In the genomic region with DNA sequence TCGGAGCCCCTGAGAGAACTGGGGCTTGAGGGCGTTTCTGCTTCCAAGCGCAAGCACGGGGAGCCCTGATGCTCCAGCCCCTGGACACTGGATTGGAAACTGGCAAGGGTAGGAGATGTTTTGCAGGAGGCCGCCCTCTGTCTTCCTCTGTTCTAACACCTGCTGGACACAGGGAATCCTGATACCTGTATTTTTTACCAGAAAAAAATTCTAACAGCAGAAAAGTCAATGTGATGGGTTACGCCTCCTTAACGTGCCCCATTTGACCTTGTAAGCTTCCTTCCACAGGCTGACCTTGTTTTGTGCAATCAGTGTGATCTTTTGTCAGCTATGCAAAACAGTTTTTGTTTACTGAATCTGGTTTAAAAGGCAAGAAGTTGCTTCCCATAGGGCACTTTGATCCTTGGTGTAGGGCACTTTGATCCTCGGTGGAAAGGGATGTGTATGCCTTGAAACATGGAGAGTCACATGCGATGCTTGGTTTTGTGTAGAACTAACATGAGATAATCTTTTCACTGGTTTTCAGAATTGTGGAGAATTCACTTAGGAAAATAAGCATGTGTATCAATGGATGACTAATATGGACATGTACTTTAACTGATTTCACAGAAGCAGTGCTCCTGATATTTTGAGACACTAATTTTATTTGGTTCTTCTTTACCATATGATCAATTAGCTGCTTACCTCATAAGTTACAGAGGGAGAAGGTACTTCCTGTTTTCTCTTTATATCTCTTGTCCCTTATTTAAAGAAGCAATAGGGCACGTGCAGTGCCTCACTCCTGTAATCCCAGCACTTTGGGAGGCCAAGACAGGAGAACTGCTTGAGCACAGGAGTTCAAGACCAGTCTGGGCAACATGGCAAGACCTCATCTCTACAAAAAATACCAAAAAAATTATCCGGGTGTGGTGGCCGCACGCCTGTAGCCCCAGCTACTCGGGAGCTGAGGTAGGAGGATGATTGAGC, we compare ENCODE assay signal across 8 cellular contexts. TPM values are rescaled to one million over a fixed set of nuclear protein-coding genes. Genes with fewer than 3 reads are reported as not detected.
DNase-seq lines count a peak whose midpoint lies in the region; ATAC-seq and TF ChIP-seq lines count a peak whose summit lies in the region.
"Had no signal": no experiment of that assay in that cellular context is flagged by ENCODE, and none has a peak within 500 bp of the region (broad histone marks: within the 10 kb centered on the region; RNA-seq: fewer than 3 reads in every experiment).

No MANE protein-coding gene starts in this region.

- TF ChIP-seq CTCF in brain (conservative IDR thresholded peaks at IDR 0.05) (no peak), kidney epithelial cell (IDR thresholded peaks at IDR 0.05; ENCODE audit: insufficient read depth, low read length, poor library complexity, severe bottlenecking) (peak; percentile 12), tibial artery (IDR thresholded peaks at IDR 0.05) (no peak)
- TF ChIP-seq CTCF in activated CD8-positive, alpha-beta T cell treated with anti-CD3 and anti-CD28 coated beads for 36 hours (IDR thresholded peaks at IDR 0.05) = no peak

- H3K4me1 Mint-ChIP-seq in brain = peaks cover 9% of the 10 kb centered on the region
- no peaks in the 10 kb centered on the region for H3K4me1 Mint-ChIP-seq in activated CD8-positive, alpha-beta T cell treated with anti-CD3 and anti-CD28 coated beads for 36 hours (ENCODE audit: low read depth)

- peak overlapping the region; percentile 54; the same call in 1 of the 2 replicates for H3K9ac ChIP-seq in HUES64 (ENCODE audit: low read depth, low read length)

- intact Hi-C loops in tibial artery (cut with DNase I; ENCODE audit: low total_unique reads) = loop anchor here (2.0 to 5.0 kb wide), 2 partner anchors 59 to 441 kb away; partner anchors contain the start of gene MAP3K4
- intact Hi-C loops in activated CD8-positive, alpha-beta T cell treated with anti-CD3 and anti-CD28 coated beads for 36 hours (cut with micrococcal nuclease) = loop anchor here (10.0 kb wide), 1 partner anchor 183 kb away; no protein-coding TSS in a partner anchor

- H3K9me3 Mint-ChIP-seq in brain = peaks cover 5 to 7% (median 6%) of the 10 kb centered on the region in 5 experiments
- H3K9me3 Mint-ChIP-seq in activated CD8-positive, alpha-beta T cell treated with anti-CD3 and anti-CD28 coated beads for 36 hours = no peaks in the 10 kb centered on the region

- POLR2A ChIA-PET in activated CD8-positive, alpha-beta T cell treated with anti-CD3 and anti-CD28 coated beads for 36 hours (lab: Charles Lee) = interaction anchor here (1.2 kb wide), 1 partner anchor 453 kb away, joined by 3 read pairs; no protein-coding TSS in a partner anchor

- H3K9me3 ChIP-seq in HUES64 (ENCODE audit: insufficient read depth, low read depth, low read length) (no peaks in the 10 kb centered on the region), tibial artery (no peaks in the 10 kb centered on the region)

- ATAC-seq in GM18909 (IDR thresholded peaks at IDR 0.05; ENCODE audit: poor library complexity, unreplicated experiment) = no peak
- no peak for ATAC-seq in activated CD8-positive, alpha-beta T cell treated with anti-CD3 and anti-CD28 coated beads for 36 hours

- H3K36me3 ChIP-seq in HUES64 (ENCODE audit: insufficient read depth, low read length) (no peaks in the 10 kb centered on the region), kidney epithelial cell (ENCODE audit: control insufficient read depth, insufficient read depth, low read length) (no peaks in the 10 kb centered on the region), tibial artery (no peaks in the 10 kb centered on the region)

- H3K4me3 Mint-ChIP-seq in brain = peak overlapping the region; percentile 68 to 84 (median 78)
- H3K4me3 Mint-ChIP-seq in activated CD8-positive, alpha-beta T cell treated with anti-CD3 and anti-CD28 coated beads for 36 hours = no peak overlapping the region

- DNase-seq in kidney epithelial cell (ENCODE audit: low read depth) (no peak), tibial artery (no peak), ureter (ENCODE audit: low spot score) (no peak)
- no peak for DNase-seq in activated CD8-positive, alpha-beta T cell treated with anti-CD3 and anti-CD28 coated beads for 36 hours

- H3K4me3 ChIP-seq in HUES64 (ENCODE audit: low read length) (peak overlapping the region; percentile 74), kidney epithelial cell (ENCODE audit: low read depth, low read length) (peak overlapping the region; percentile 50), tibial artery (peak overlapping the region; percentile 51 to 58)

- no peaks in the 10 kb centered on the region for H3K4me1 ChIP-seq in HUES64 (ENCODE audit: insufficient read depth, low read length)
- peaks cover 0 to 17% (median 10%) of the 10 kb centered on the region in 4 donors for H3K4me1 ChIP-seq in tibial artery

- WGBS in HUES64 = 44% methylated on average over 14 of the region's 14 CpGs

- peak overlapping the region in 2 of 5 experiments; percentile 37 to 46 for H3K27ac Mint-ChIP-seq in brain
- no peak overlapping the region for H3K27ac Mint-ChIP-seq in activated CD8-positive, alpha-beta T cell treated with anti-CD3 and anti-CD28 coated beads for 36 hours
- H3K27ac Mint-ChIP-seq: naive thymus-derived CD4-positive, alpha-beta T cell had no signal

- H3K27me3 Mint-ChIP-seq in brain = peaks cover 7% of the 10 kb centered on the region
- peaks cover 28% of the 10 kb centered on the region for H3K27me3 Mint-ChIP-seq in activated CD8-positive, alpha-beta T cell treated with anti-CD3 and anti-CD28 coated beads for 36 hours

- H3K27ac ChIP-seq in HUES64 (ENCODE audit: low read depth, low read length) (no peak overlapping the region), tibial artery (peak overlapping the region; percentile 34 to 62)

- CTCF ChIA-PET in activated CD8-positive, alpha-beta T cell treated with anti-CD3 and anti-CD28 coated beads for 36 hours (lab: Charles Lee) = interaction anchor here (0.6 to 13.4 kb wide), 26 partner anchors 8 to 448 kb away, joined by 3 to 259 read pairs (median 4); partner anchors contain the start of gene MAP3K4

- peaks cover 13% of the 10 kb centered on the region for H3K27me3 ChIP-seq in HUES64 (ENCODE audit: insufficient read depth, low read length)
- peaks cover 3% of the 10 kb centered on the region for H3K27me3 ChIP-seq in kidney epithelial cell (ENCODE audit: control insufficient read depth, insufficient read depth, low read length)
- peaks cover 0 to 2% of the 10 kb centered on the region in 2 donors for H3K27me3 ChIP-seq in tibial artery

- no peaks in the 10 kb centered on the region for H3K36me3 Mint-ChIP-seq in brain
- H3K36me3 Mint-ChIP-seq in activated CD8-positive, alpha-beta T cell treated with anti-CD3 and anti-CD28 coated beads for 36 hours (ENCODE audit: low read depth) = no peaks in the 10 kb centered on the region
- H3K36me3 Mint-ChIP-seq: naive thymus-derived CD4-positive, alpha-beta T cell had no signal

RNA-seq across cellular contexts. Expression of gene MAP3K4, which starts 59.9 kb away (rescaled TPM):
- 26.2 TPM for polyA plus RNA-seq in HUES64 (2013, experiment 1 of 2)
- 24.5 TPM for polyA plus RNA-seq in HUES64 (2013, experiment 2 of 2)
- 12.8 TPM for polyA plus RNA-seq in brain (ENCODE audit: insufficient read depth, low read depth, low replicate concordance)
- 22.5 and 22.6 TPM in 2 replicates for total RNA-seq in kidney epithelial cell
- 89.8 TPM for total RNA-seq in ureter
- 10 to 100 TPM; 31.3 to 48.7 TPM for total RNA-seq in activated CD8-positive, alpha-beta T cell treated with anti-CD3 and anti-CD28 coated beads for 36 hours
